In the genomic region with DNA sequence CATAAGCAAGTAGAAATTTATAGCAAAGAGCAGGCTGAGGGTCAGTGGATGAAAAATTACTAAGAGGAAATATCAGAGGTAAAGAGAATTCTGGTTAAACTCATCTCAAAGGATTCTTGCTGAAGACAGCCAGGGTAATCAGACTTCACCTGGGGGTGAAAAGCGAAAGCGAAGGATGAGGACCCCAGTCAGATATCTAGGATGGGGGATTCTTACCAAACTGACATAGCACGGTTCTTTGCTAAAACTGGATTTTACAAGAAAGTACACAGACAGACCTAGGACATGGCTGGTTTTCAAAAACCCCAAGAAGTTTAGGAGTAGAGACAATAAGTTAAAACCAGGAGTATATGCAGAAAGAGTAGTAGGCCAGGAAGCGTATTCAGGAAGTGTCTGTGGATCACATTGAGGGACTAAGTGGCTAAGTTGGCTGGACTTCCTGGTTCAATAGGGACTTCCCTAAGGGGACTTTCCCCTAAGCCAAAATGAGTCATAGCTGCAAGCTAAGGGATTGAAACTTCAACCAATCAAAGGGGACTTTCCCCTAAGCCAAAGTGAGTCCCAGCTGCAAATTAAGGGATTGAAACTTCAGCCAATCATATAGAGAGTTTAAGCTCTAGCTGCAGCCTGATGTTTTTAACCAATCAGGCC, we compare ENCODE assay signal across 9 cellular contexts. TPM values are rescaled to one million over a fixed set of nuclear protein-coding genes. Genes with fewer than 3 reads are reported as not detected.
DNase-seq lines count a peak whose midpoint lies in the region; ATAC-seq and TF ChIP-seq lines count a peak whose summit lies in the region.
"Had no signal": no experiment of that assay in that cellular context is flagged by ENCODE, and none has a peak within 500 bp of the region (broad histone marks: within the 10 kb centered on the region; RNA-seq: fewer than 3 reads in every experiment).

No MANE protein-coding gene starts in this region.

- no peaks in the 10 kb centered on the region for H3K27me3 ChIP-seq in thyroid gland
- H3K27me3 ChIP-seq: heart left ventricle had no signal

- TF ChIP-seq POLR2A in thyroid gland (IDR thresholded peaks at IDR 0.05), result no peak

- peak overlapping the region; percentile 66 for H3K4me3 Mint-ChIP-seq in T-helper 17 cell
- H3K4me3 Mint-ChIP-seq in progenitor cell of endocrine pancreas (ENCODE audit: low read depth), result no peak overlapping the region

- TF ChIP-seq CTCF in progenitor cell of endocrine pancreas (IDR thresholded peaks at IDR 0.05; ENCODE audit: unreplicated experiment) (no peak), thyroid gland (IDR thresholded peaks at IDR 0.05) (no peak)

- peaks cover 13% of the 10 kb centered on the region for H3K4me1 Mint-ChIP-seq in T-helper 17 cell
- H3K4me1 Mint-ChIP-seq in progenitor cell of endocrine pancreas (ENCODE audit: low read depth), result peaks cover 12% of the 10 kb centered on the region

- peaks cover 4 to 13% of the 10 kb centered on the region in 2 donors for H3K4me1 ChIP-seq in thyroid gland

- H3K27me3 Mint-ChIP-seq in T-helper 17 cell (no peaks in the 10 kb centered on the region), progenitor cell of endocrine pancreas (no peaks in the 10 kb centered on the region)

- intact Hi-C loops in thyroid gland (cut with DNase I), result no loop called here

- WGBS in thyroid gland, 2 donors, result 83 to 89% methylated on average over 4 of the region's 4 CpGs

- H3K4me3 ChIP-seq in thyroid gland (replicated peaks in 1 of 3), result no peak overlapping the region
- H3K4me3 ChIP-seq: heart left ventricle had no signal

- ATAC-seq in GM18498 (IDR thresholded peaks at IDR 0.05; ENCODE audit: unreplicated experiment) (peak; percentile 33), HG02678 (IDR thresholded peaks at IDR 0.05; ENCODE audit: unreplicated experiment) (peak; percentile 32), T-helper 17 cell (peak; percentile 72)

- H3K27ac ChIP-seq in thyroid gland, result no peak overlapping the region

- H3K36me3 ChIP-seq in thyroid gland, result no peaks in the 10 kb centered on the region
- H3K36me3 ChIP-seq: heart left ventricle had no signal

- H3K27ac Mint-ChIP-seq in T-helper 17 cell, result peak overlapping the region; percentile 88
- no peak overlapping the region for H3K27ac Mint-ChIP-seq in progenitor cell of endocrine pancreas

- H3K9me3 ChIP-seq in T-helper 17 cell (ENCODE audit: control insufficient read depth, low read length, poor library complexity, severe bottlenecking) (no peaks in the 10 kb centered on the region), thyroid gland (no peaks in the 10 kb centered on the region)
- H3K9me3 ChIP-seq: heart left ventricle had no signal

- no peaks in the 10 kb centered on the region for H3K36me3 Mint-ChIP-seq in T-helper 17 cell (ENCODE audit: low read depth)
- H3K36me3 Mint-ChIP-seq in progenitor cell of endocrine pancreas (ENCODE audit: insufficient read depth), result no peaks in the 10 kb centered on the region

- DNase-seq in T-helper 17 cell (no peak), kidney glomerular epithelial cell (lab: John Stamatoyannopoulos, UW) (peak; percentile 68), amygdala (lab: John Stamatoyannopoulos, UW) (no peak), NCI-H510A treated with DMSO at 0.1 percent for 48 hours (lab: John Stamatoyannopoulos, UW) (no peak), progenitor cell of endocrine pancreas (ENCODE audit: low spot score, unreplicated experiment) (no peak), thyroid gland (no peak)

- H3K9me3 Mint-ChIP-seq in progenitor cell of endocrine pancreas (ENCODE audit: low read depth), result no peaks in the 10 kb centered on the region

RNA-seq across cellular contexts. Expression of a gene that starts 2.4 kb away (rescaled TPM):
- 1 to 10 TPM in 1 of 2 donors, under 1 TPM in 1; 0.63 to 2.7 TPM for total RNA-seq in T-helper 17 cell
- total RNA-seq in progenitor cell of endocrine pancreas, result 63.0 and 75.0 TPM in 2 replicates
- total RNA-seq in thyroid gland, result 10 to 100 TPM in 3 of 4 donors, 1 to 10 TPM in 1; 9.4 to 28.0 (median 22.8) TPM

RNA-seq across cellular contexts. Expression of a gene that starts 23.2 kb away (rescaled TPM):
- 10 to 100 TPM; 26.8 to 28.9 TPM for total RNA-seq in T-helper 17 cell
- 29.9 and 35.4 TPM in 2 replicates for total RNA-seq in progenitor cell of endocrine pancreas
- total RNA-seq in thyroid gland, result 10 to 100 TPM; 12.8 to 73.0 (median 46.0) TPM

RNA-seq across cellular contexts. Expression of a gene that starts 40.0 kb away (rescaled TPM):
- total RNA-seq in T-helper 17 cell (1 to 10 TPM; 4.2 to 4.3 TPM), progenitor cell of endocrine pancreas (2.9 and 3.8 TPM in 2 replicates), thyroid gland (1 to 10 TPM; 1.9 to 5.4 (median 4.6) TPM)
